ENCODE assay signal across 19 cellular contexts in the genomic region with DNA sequence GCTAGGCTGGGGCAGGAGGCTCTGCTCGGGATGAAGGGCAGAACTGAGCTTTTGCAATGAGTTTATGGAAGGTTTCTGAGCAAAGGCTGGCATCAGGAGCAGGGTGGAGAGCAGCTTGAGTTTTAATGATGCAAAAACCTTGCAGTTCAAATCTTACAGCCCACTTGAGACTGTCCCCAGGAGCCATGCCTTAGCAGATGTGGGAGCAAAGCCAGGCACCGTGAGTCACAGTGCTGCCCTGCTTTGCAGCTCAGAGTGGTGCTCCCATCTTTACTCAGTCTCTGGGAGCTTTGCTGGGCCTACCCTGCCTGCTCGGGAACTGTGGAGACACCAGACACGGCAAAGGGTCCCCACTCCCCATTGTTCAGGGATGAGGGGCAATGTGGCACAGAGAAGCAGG.
"Had no signal": no experiment of that assay in that cellular context is flagged by ENCODE, and none has a peak within 500 bp of the region (broad histone marks: within the 10 kb centered on the region; RNA-seq: fewer than 3 reads in every experiment).

No MANE protein-coding gene starts in this region.

- H3K27ac Mint-ChIP-seq: activated CD4-positive, alpha-beta T cell treated with anti-CD3 and anti-CD28 coated beads for 36 hours; activated naive CD8-positive, alpha-beta T cell treated with anti-CD3 and anti-CD28 coated beads for 36 hours; activated T-helper 17 cell treated with anti-CD3 and anti-CD28 coated beads, Interleukin-2, amount 50 U/mL, for 72 hours; effector memory CD8-positive, alpha-beta T cell; natural killer cell; WTC11 had no signal

- H3K9me3 Mint-ChIP-seq: activated naive CD8-positive, alpha-beta T cell treated with anti-CD3 and anti-CD28 coated beads for 36 hours; activated T-helper 17 cell treated with anti-CD3 and anti-CD28 coated beads, Interleukin-2, amount 50 U/mL, for 72 hours; effector memory CD8-positive, alpha-beta T cell; natural killer cell had no signal

- H3K27me3 Mint-ChIP-seq: activated CD4-positive, alpha-beta T cell treated with anti-CD3 and anti-CD28 coated beads for 36 hours; activated naive CD8-positive, alpha-beta T cell treated with anti-CD3 and anti-CD28 coated beads for 36 hours; activated T-helper 17 cell treated with anti-CD3 and anti-CD28 coated beads, Interleukin-2, amount 50 U/mL, for 72 hours; effector memory CD8-positive, alpha-beta T cell had no signal

- H3K4me1 Mint-ChIP-seq: activated CD4-positive, alpha-beta T cell treated with anti-CD3 and anti-CD28 coated beads for 36 hours; activated naive CD8-positive, alpha-beta T cell treated with anti-CD3 and anti-CD28 coated beads for 36 hours; activated T-helper 17 cell treated with anti-CD3 and anti-CD28 coated beads, Interleukin-2, amount 50 U/mL, for 72 hours; natural killer cell had no signal

- H3K36me3 Mint-ChIP-seq: activated naive CD8-positive, alpha-beta T cell treated with anti-CD3 and anti-CD28 coated beads for 36 hours; natural killer cell had no signal

- ATAC-seq: activated CD4-positive, alpha-beta T cell treated with anti-CD3 and anti-CD28 coated beads for 36 hours; activated T-helper 17 cell treated with anti-CD3 and anti-CD28 coated beads, Interleukin-2, amount 50 U/mL, for 72 hours; effector memory CD8-positive, alpha-beta T cell; lower lobe of right lung; natural killer cell; WTC11 had no signal

- DNase-seq: activated CD4-positive, alpha-beta T cell treated with anti-CD3 and anti-CD28 coated beads for 36 hours; activated CD4-positive, alpha-beta T cell treated with anti-CD3 and anti-CD28 coated beads, Interleukin-2, amount 50 U/mL, for 48 hours; activated naive CD4-positive, alpha-beta T cell; activated naive CD8-positive, alpha-beta T cell treated with anti-CD3 and anti-CD28 coated beads for 36 hours; amniotic stem cell; dermis blood vessel endothelial cell; effector memory CD8-positive, alpha-beta T cell; esophagus squamous epithelium; foreskin melanocyte; hypothalamus; lower lobe of right lung; natural killer cell; stimulated activated CD4-positive, alpha-beta T cell treated with anti-CD3 and anti-CD28 coated beads, Interleukin-2, amount 100 ng/mL, for 24 hours; stimulated activated naive CD4-positive, alpha-beta T cell treated with Interleukin-2 at 50 U/mL for 16 hours; substantia nigra; T-helper 2 cell; tibial artery had no signal

- H3K4me3 Mint-ChIP-seq: activated CD4-positive, alpha-beta T cell treated with anti-CD3 and anti-CD28 coated beads for 36 hours; activated naive CD8-positive, alpha-beta T cell treated with anti-CD3 and anti-CD28 coated beads for 36 hours; activated T-helper 17 cell treated with anti-CD3 and anti-CD28 coated beads, Interleukin-2, amount 50 U/mL, for 72 hours; effector memory CD8-positive, alpha-beta T cell; natural killer cell; WTC11 had no signal
